ENCODE assay signal across 21 cellular contexts in the genomic region with DNA sequence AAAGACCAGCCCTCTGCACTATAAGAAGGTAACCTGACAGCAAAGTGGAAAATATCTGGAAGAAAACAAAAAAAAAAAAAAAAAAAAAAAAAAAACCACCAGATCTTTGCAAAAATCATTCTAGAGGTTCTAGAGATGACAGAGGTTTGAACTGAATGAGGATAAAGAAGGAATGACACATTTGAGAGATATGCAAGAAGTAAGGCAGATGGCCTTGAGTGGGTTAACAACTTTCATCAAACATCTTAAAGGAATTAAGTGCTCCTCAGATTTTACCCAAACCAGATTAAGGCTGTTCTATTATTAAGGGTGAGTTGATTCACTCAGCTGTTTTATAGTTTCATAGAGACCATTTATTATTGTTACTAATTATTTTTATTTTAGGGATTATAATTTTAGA.
"Had no signal": no experiment of that assay in that cellular context is flagged by ENCODE, and none has a peak within 500 bp of the region (broad histone marks: within the 10 kb centered on the region; RNA-seq: fewer than 3 reads in every experiment).

No MANE protein-coding gene starts in this region.

- H3K27me3 ChIP-seq: esophagus muscularis mucosa, spleen, testis, transverse colon had no signal

- H3K9me3 ChIP-seq: esophagus muscularis mucosa, pancreas, spleen, testis, transverse colon had no signal

- H3K4me1 Mint-ChIP-seq: naive B cell; stimulated activated naive B cell treated with anti-CD40 and anti-IgM and Interleukin-4, amounts not matched to agents 10 μg/mL and 1 μg/mL and 100 μg/mL, for 72 hours; stimulated activated naive CD8-positive, alpha-beta T cell treated with anti-CD3 and anti-CD28 coated beads, Interleukin-15, amount 100 ng/mL, for 72 hours had no signal

- H3K27me3 Mint-ChIP-seq: progenitor cell of endocrine pancreas had no signal

- H3K36me3 ChIP-seq: esophagus muscularis mucosa, pancreas, spleen, transverse colon had no signal

- H3K27ac ChIP-seq: epithelial cell of prostate, esophagus muscularis mucosa, foreskin keratinocyte, pancreas, spleen, testis, transverse colon had no signal

- H3K9me3 Mint-ChIP-seq: nephron; stimulated activated naive CD8-positive, alpha-beta T cell treated with anti-CD3 and anti-CD28 coated beads, Interleukin-15, amount 100 ng/mL, for 72 hours had no signal

- H3K36me3 Mint-ChIP-seq: naive B cell; stimulated activated naive B cell treated with anti-CD40 and anti-IgM and Interleukin-4, amounts not matched to agents 10 μg/mL and 1 μg/mL and 100 μg/mL, for 72 hours had no signal

- FAIRE-seq: pancreas had no signal

- DNase-seq: cortex of kidney; effector memory CD4-positive, alpha-beta T cell; foreskin keratinocyte; kidney glomerular epithelial cell; mesendoderm; naive B cell; occipital lobe; pancreas; right cardiac atrium; spleen; stimulated activated CD4-positive, alpha-beta T cell treated with anti-CD3 and anti-CD28 coated beads, Interleukin-15, amount 100 ng/mL, for 24 hours; stimulated activated CD4-positive, alpha-beta T cell treated with anti-CD3 and anti-CD28 coated beads, Interleukin-1b, Interleukin-23, amount 100 ng/mL, for 48 hours; stimulated activated CD4-positive, alpha-beta T cell treated with anti-CD3 and anti-CD28 coated beads, Interleukin-4, amount 100 ng/mL, for 4 hours; stimulated activated naive B cell treated with anti-CD40 and anti-IgM and Interleukin-4, amounts not matched to agents 10 μg/mL and 1 μg/mL and 100 μg/mL, for 72 hours; stimulated activated naive CD8-positive, alpha-beta T cell treated with anti-CD3 and anti-CD28 coated beads, Interleukin-15, amount 100 ng/mL, for 72 hours; testis; transverse colon had no signal

- H3K27ac Mint-ChIP-seq: nephron; progenitor cell of endocrine pancreas; stimulated activated naive B cell treated with anti-CD40 and anti-IgM and Interleukin-4, amounts not matched to agents 10 μg/mL and 1 μg/mL and 100 μg/mL, for 72 hours; stimulated activated naive CD8-positive, alpha-beta T cell treated with anti-CD3 and anti-CD28 coated beads, Interleukin-15, amount 100 ng/mL, for 72 hours had no signal

- H3K4me3 ChIP-seq: esophagus muscularis mucosa, pancreas, spleen, testis, transverse colon had no signal

- H3K4me1 ChIP-seq: foreskin keratinocyte, pancreas, spleen, testis, transverse colon had no signal

- H3K4me3 Mint-ChIP-seq: naive B cell; nephron; stimulated activated naive B cell treated with anti-CD40 and anti-IgM and Interleukin-4, amounts not matched to agents 10 μg/mL and 1 μg/mL and 100 μg/mL, for 72 hours; stimulated activated naive CD8-positive, alpha-beta T cell treated with anti-CD3 and anti-CD28 coated beads, Interleukin-15, amount 100 ng/mL, for 72 hours had no signal
